Comparison of ENCODE assay signal across 2 cellular contexts in the genomic region with DNA sequence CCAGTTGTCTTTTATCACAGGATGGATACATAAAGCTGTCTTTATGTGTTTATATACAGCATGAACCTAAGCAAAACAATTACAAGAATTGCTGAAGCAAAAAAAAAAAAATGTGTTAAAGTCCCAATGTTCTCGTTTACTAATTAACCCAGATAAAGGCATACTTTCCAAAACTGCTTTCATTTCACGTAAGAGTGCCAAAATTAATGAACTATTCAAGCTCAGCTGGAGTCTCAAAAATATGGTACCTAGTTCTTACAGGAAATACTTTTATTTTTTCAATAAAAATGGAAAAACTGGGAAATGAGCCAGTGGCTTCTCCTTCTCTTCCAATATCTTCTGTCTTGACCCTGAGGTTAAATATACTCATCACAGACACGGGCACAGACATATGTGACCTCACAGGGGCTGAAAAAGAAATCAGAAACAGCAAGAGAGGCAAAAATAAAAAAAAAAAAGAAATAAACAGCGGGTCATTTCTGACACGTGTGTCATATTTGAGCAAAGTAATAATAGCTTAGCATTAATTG.
TF ChIP-seq lines count a peak whose summit lies in the region.

No MANE protein-coding gene starts in this region.

TF ChIP-seq in A549, 52 proteins besides CTCF, POLR2A, EP300 and RAD21:
- TF ChIP-seq HOXB13 (CRISPR knock-in tag; IDR thresholded peaks at IDR 0.05; ENCODE audit: low read depth) (no peak), MAZ (IDR thresholded peaks at IDR 0.05; ENCODE audit: borderline replicate concordance, low read depth, low read length) (no peak), ZFP36 (IDR thresholded peaks at IDR 0.05; ENCODE audit: borderline replicate concordance, partially characterized antibody) (no peak), HDAC2 (IDR thresholded peaks at IDR 0.05) (no peak), BHLHE40 (IDR thresholded peaks at IDR 0.05; ENCODE audit: low read depth, low read length) (no peak), MYC (IDR thresholded peaks at IDR 0.05; ENCODE audit: borderline replicate concordance, low read length) (no peak), CHD4 (IDR thresholded peaks at IDR 0.05; ENCODE audit: borderline replicate concordance) (no peak), PHF8 (IDR thresholded peaks at IDR 0.05; ENCODE audit: borderline replicate concordance, low read depth) (no peak), TFCP2L1 (CRISPR knock-in tag; IDR thresholded peaks at IDR 0.05) (no peak), ELK1 (IDR thresholded peaks at IDR 0.05; ENCODE audit: low read depth, low read length) (no peak), SREBF2 (IDR thresholded peaks at IDR 0.05) (no peak), JUNB (IDR thresholded peaks at IDR 0.05) (no peak), FOSL2 (IDR thresholded peaks at IDR 0.05) (no peak), FOSL2 (CRISPR knock-in tag; IDR thresholded peaks at IDR 0.05) (no peak)
TF ChIP-seq in A549: peak in this region for 0.

TF ChIP-seq in IMR-90, 13 proteins besides CTCF, POLR2A, EP300 and RAD21:
- TF ChIP-seq FOS (IDR thresholded peaks at IDR 0.05; ENCODE audit: low read depth, low read length) (no peak), BHLHE40 (IDR thresholded peaks at IDR 0.05; ENCODE audit: low read depth, low read length) (no peak), MAFK (IDR thresholded peaks at IDR 0.05; ENCODE audit: low read depth, low read length) (no peak), CEBPB (IDR thresholded peaks at IDR 0.05; ENCODE audit: low read depth, low read length) (no peak), CHD1 (IDR thresholded peaks at IDR 0.05; ENCODE audit: low read depth, low read length) (no peak), MXI1 (IDR thresholded peaks at IDR 0.05; ENCODE audit: borderline replicate concordance, low read depth, low read length) (no peak), ELK1 (IDR thresholded peaks at IDR 0.05; ENCODE audit: borderline replicate concordance, low read depth, low read length) (no peak), RFX5 (IDR thresholded peaks at IDR 0.05; ENCODE audit: low read depth, low read length) (no peak), MAZ (IDR thresholded peaks at IDR 0.05; ENCODE audit: borderline replicate concordance, low read depth, low read length) (no peak), NFE2L2 (IDR thresholded peaks at IDR 0.05; ENCODE audit: low read depth, low read length) (no peak), RCOR1 (IDR thresholded peaks at IDR 0.05; ENCODE audit: insufficient replicate concordance, low read length) (no peak)
